In genomic region chrX:106774981-106775380, GRCh38 we compare ENCODE assay signal across 22 cellular contexts.
"Had no signal": no experiment of that assay in that cellular context is flagged by ENCODE, and none has a peak within 500 bp of the region (broad histone marks: within the 10 kb centered on the region; RNA-seq: fewer than 3 reads in every experiment).

No MANE protein-coding gene starts in this region.

- ATAC-seq: activated T-cell treated with anti-CD3 and anti-CD28 coated beads, Interleukin-2, amount 50 U/mL, for 4 hours; PC-3 had no signal

- FAIRE-seq: TTC549 had no signal

- DNase-seq: activated B cell treated with CpG ODN at 0.5 μM for 24 hours; activated CD4-positive, alpha-beta T cell treated with anti-CD3 and anti-CD28 coated beads for 1 hour; activated CD4-positive, alpha-beta T cell treated with anti-CD3 and anti-CD28 coated beads, Interleukin-2, amount 10 ng/mL, durations not matched to agents 24 days and 14 days; activated CD4-positive, alpha-beta T cell treated with anti-CD3 and anti-CD28 coated beads, Interleukin-2, amount 50 U/mL, for 48 hours; activated CD8-positive, alpha-beta memory T cell treated with anti-CD3 and anti-CD28 coated beads for 24 hours; activated effector memory CD4-positive, alpha-beta T cell treated with anti-CD3 and anti-CD28 coated beads, Interleukin-2, amount 50 U/mL, for 16 hours; activated naive CD4-positive, alpha-beta T cell treated with anti-CD3 and anti-CD28 coated beads for 36 hours; activated T-cell treated with anti-CD3 and anti-CD28 coated beads, Interleukin-2, amount 50 U/mL, for 4 hours; brain microvascular endothelial cell; cerebellar nuclear complex; Karpas-422; MM.1S; NCI-H1105; NCI-H1436; NCI-H1694 treated with DMSO at 0.1 percent for 48 hours; NCI-H2081; NCI-H446; NCI-H524; PC-3; SHP77 treated with DMSO at 0.1 percent for 48 hours; T-helper 9 cell had no signal
